ENCODE assay signal across 10 cellular contexts in genomic region chrX:100599456-100599855, GRCh38. TPM values are rescaled to one million over a fixed set of nuclear protein-coding genes. Genes with fewer than 3 reads are reported as not detected.
"Had no signal": no experiment of that assay in that cellular context is flagged by ENCODE, and none has a peak within 500 bp of the region (broad histone marks: within the 10 kb centered on the region; RNA-seq: fewer than 3 reads in every experiment).

No MANE protein-coding gene starts in this region.

- H3K27ac Mint-ChIP-seq: HFFc6 had no signal

- H3K9me3 Mint-ChIP-seq: HFFc6 had no signal

- H3K9ac ChIP-seq: GM23248 had no signal

- H3K27ac ChIP-seq: GM23248, HL-60 had no signal

- DNase-seq: GM23248, GOT3, H7, HFFc6, IMR-90 had no signal

- H3K9me3 ChIP-seq: HAP-1 had no signal

- H3K4me3 Mint-ChIP-seq: HFFc6 had no signal

- H3K4me3 ChIP-seq: GM23248, HAP-1, K562 had no signal

- H3K36me3 ChIP-seq: HAP-1 had no signal

RNA-seq across cellular contexts. Expression of gene TNMD, which starts 14.7 kb away (rescaled TPM):
- total RNA-seq: GM23248, H4, HFFc6, HT-29, IMR-90, K562 had no signal
- polyA plus RNA-seq: GM23248, IMR-90, K562 had no signal
